8 cellular contexts compared by ENCODE assay signal in the genomic region with DNA sequence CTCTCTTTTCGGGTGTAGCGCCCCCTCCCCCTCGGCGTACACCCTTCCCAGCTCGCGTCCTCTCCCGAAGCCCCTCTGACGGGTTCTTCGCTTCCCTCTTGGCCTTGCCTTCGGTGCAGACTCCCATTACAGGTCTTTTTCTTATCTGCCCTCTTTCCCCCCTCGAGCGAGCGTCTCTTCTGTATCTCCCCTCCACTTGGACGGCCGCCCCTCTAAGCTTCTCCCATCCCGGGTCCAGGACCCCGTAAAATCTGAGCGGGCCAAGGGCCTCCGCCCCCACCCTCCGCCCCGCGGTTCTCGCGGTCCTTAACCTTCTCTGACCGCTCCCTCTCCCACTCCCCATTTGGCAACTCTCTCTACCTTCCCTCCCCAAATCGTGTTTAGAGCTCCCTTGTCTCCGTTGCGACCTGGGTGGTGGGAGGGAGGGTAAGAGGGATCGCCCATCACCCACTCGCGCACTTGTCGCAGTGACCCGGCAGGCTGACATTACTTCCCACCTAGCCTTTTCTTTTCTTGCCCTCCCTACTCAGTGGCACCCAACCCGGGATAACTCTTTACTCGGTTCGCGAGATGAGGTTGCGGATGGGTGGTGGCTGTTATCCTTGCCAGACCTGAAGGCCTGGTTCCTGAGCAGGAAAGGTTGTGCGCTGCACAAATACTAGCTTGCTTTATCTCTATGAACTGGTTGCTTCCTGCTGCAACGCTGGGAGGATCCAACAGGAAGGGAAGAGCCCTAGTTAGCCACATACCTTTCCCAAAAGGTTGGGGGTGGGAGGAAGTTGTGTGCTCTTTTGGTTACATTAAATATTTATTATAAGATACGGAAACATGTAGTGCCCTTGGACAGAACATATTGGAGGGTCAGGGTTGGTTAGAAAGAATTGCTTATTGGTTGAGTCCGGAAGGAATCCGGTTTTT. TPM values are rescaled to one million over a fixed set of nuclear protein-coding genes. Genes with fewer than 3 reads are reported as not detected.
DNase-seq lines count a peak whose midpoint lies in the region; ATAC-seq, FAIRE-seq and TF ChIP-seq lines count a peak whose summit lies in the region.

No MANE protein-coding gene starts in this region.

- peaks cover 28% of the 10 kb centered on the region for H3K36me3 Mint-ChIP-seq in activated CD4-positive, alpha-beta T cell treated with anti-CD3 and anti-CD28 coated beads, Interleukin-2, amount 10 ng/mL, durations not matched to agents 24 days and 14 days (ENCODE audit: low read depth)

- H3K9me3 ChIP-seq in A549 (no peaks in the 10 kb centered on the region), muscle layer of colon (ENCODE audit: low read length) (no peaks in the 10 kb centered on the region), upper lobe of left lung (no peaks in the 10 kb centered on the region)

- peak overlapping the region; percentile 86 for H3K4me3 ChIP-seq in A549
- H3K4me3 ChIP-seq in GM12865 (ENCODE audit: low read depth, low read length), result peak overlapping the region; percentile 94
- H3K4me3 ChIP-seq in muscle layer of colon (ENCODE audit: low read depth in 1 of 2, low read length in 2 of 2), result peak overlapping the region; percentile 97 to 99
- H3K4me3 ChIP-seq in upper lobe of left lung, result peak overlapping the region; percentile 77 to 97 (median 92)

- H3K36me3 ChIP-seq in muscle layer of colon (ENCODE audit: insufficient read depth, low read length) (peaks cover 7% of the 10 kb centered on the region), upper lobe of left lung (peaks cover 0 to 11% (median 9%) of the 10 kb centered on the region in 4 donors)

- H3K4me1 ChIP-seq in A549, result peaks cover 26% of the 10 kb centered on the region
- peaks cover 6% of the 10 kb centered on the region for H3K4me1 ChIP-seq in muscle layer of colon (ENCODE audit: insufficient read depth, low read length)
- H3K4me1 ChIP-seq in upper lobe of left lung, result peaks cover 2 to 42% (median 28%) of the 10 kb centered on the region in 4 donors

- DNase-seq in A549 (ENCODE audit: low read depth in 1 of 2, low spot score in 1 of 2), result peak in 1 of 2 experiments; percentile 65
- DNase-seq in GM12865 (ENCODE audit: low read depth), result peak; percentile 41
- DNase-seq in NCI-H1105 (lab: John Stamatoyannopoulos, UW), result peak; percentile 37
- peak; percentile 81 for DNase-seq in activated CD4-positive, alpha-beta T cell treated with anti-CD3 and anti-CD28 coated beads, Interleukin-2, amount 10 ng/mL, durations not matched to agents 24 days and 14 days
- DNase-seq in upper lobe of left lung, result peak; percentile 66 to 85
- DNase-seq in NCI-H1048 (lab: John Stamatoyannopoulos, UW), result no peak

- peak overlapping the region; percentile 100 for H3K4me3 Mint-ChIP-seq in activated CD4-positive, alpha-beta T cell treated with anti-CD3 and anti-CD28 coated beads, Interleukin-2, amount 10 ng/mL, durations not matched to agents 24 days and 14 days

- peak; percentile 49 to 52 for ATAC-seq in A549
- peak; percentile 74 for ATAC-seq in esophagus mucosa
- ATAC-seq in upper lobe of left lung (ENCODE audit: low FRiP score in 2 of 2), result peak; percentile 7 to 68

- peak overlapping the region; percentile 92 for H3K9ac ChIP-seq in muscle layer of colon (ENCODE audit: low read length)

- peak overlapping the region; percentile 89 for H3K4me2 ChIP-seq in A549

- TF ChIP-seq EP300 in A549 (IDR thresholded peaks at IDR 0.05) (no peak), upper lobe of left lung (IDR thresholded peaks at IDR 0.05) (peak in 2 of 4 donors; percentile 68 to 76)

- H3K27me3 ChIP-seq in muscle layer of colon (ENCODE audit: control insufficient read depth in 1 of 2, insufficient read depth in 2 of 2, low read length in 2 of 2) (no peaks in the 10 kb centered on the region), upper lobe of left lung (no peaks in the 10 kb centered on the region)

- peaks cover 32% of the 10 kb centered on the region for H3K4me1 Mint-ChIP-seq in activated CD4-positive, alpha-beta T cell treated with anti-CD3 and anti-CD28 coated beads, Interleukin-2, amount 10 ng/mL, durations not matched to agents 24 days and 14 days

- CTCF ChIA-PET in A549 (lab: Yijun Ruan, JAX), result interaction anchor here (0.7 to 6.3 kb wide), 21 partner anchors 8 to 518 kb away, joined by 3 to 80 read pairs (median 7); partner anchors contain the start of gene INTS14

- peak overlapping the region; percentile 99 for H3K27ac Mint-ChIP-seq in activated CD4-positive, alpha-beta T cell treated with anti-CD3 and anti-CD28 coated beads, Interleukin-2, amount 10 ng/mL, durations not matched to agents 24 days and 14 days

- H3K27me3 Mint-ChIP-seq in activated CD4-positive, alpha-beta T cell treated with anti-CD3 and anti-CD28 coated beads, Interleukin-2, amount 10 ng/mL, durations not matched to agents 24 days and 14 days, result peaks cover 4% of the 10 kb centered on the region

- no peak for FAIRE-seq in A549 (lab: Jason Lieb, UNC)

- POLR2A ChIA-PET in A549 (lab: Yijun Ruan, JAX), result interaction anchor here (0.5 to 3.6 kb wide), 42 partner anchors 8 to 614 kb away, joined by 3 to 62 read pairs (median 4); partner anchors contain the start of genes DENND4A, DIS3L, HACD3 and INTS14

- no peak for TF ChIP-seq POLR2A in A549 (IDR thresholded peaks at IDR 0.05; ENCODE audit: low read length)
- TF ChIP-seq POLR2A in upper lobe of left lung (IDR thresholded peaks at IDR 0.05), result peak in 2 of 4 donors; percentile 38

- H3K9me3 Mint-ChIP-seq in activated CD4-positive, alpha-beta T cell treated with anti-CD3 and anti-CD28 coated beads, Interleukin-2, amount 10 ng/mL, durations not matched to agents 24 days and 14 days, result no peaks in the 10 kb centered on the region

- TF ChIP-seq CTCF in A549 (IDR thresholded peaks at IDR 0.05) (no peak), GM12865 (IDR thresholded peaks at IDR 0.05; ENCODE audit: insufficient read depth, low read depth, low read length, missing control alignments) (no peak), upper lobe of left lung (IDR thresholded peaks at IDR 0.05) (no peak)

- 1% methylated on average over 43 of the region's 43 CpGs for WGBS in A549 (ENCODE audit: missing lambda C conversion rate)
- 1 to 2% methylated on average over 43 of the region's 43 CpGs for WGBS in upper lobe of left lung, 2 donors

- intact Hi-C loops in activated CD4-positive, alpha-beta T cell treated with anti-CD3 and anti-CD28 coated beads, Interleukin-2, amount 10 ng/mL, durations not matched to agents 24 days and 14 days (cut with micrococcal nuclease), result loop anchor here (1.0 to 10.0 kb wide), 7 partner anchors 17 to 425 kb away; partner anchors contain the start of genes DENND4A, DIS3L and INTS14

- H3K27ac ChIP-seq in A549 (peak overlapping the region; percentile 91 to 94), muscle layer of colon (ENCODE audit: low read depth, low read length) (peak overlapping the region; percentile 98), upper lobe of left lung (peak overlapping the region; percentile 94 to 98 (median 96))

- no peak for TF ChIP-seq RAD21 in A549 (conservative IDR thresholded peaks at IDR 0.05 in 1 of 2, IDR thresholded peaks at IDR 0.05 in 1 of 2)

TF ChIP-seq in A549, 52 proteins besides CTCF, POLR2A, EP300 and RAD21:
- peak; percentile 15; the same call in 1 of the 2 replicates for TF ChIP-seq EHF (CRISPR knock-in tag; IDR thresholded peaks at IDR 0.05)
- TF ChIP-seq CBX8 (IDR thresholded peaks at IDR 0.05), result no peak

RNA-seq across cellular contexts. Expression of gene RAB11A, which starts 0.9 kb away (rescaled TPM):
- polyA plus RNA-seq in A549 (2011; rRNA removed) (527 and 551 TPM in 2 replicates), A549 (2017; fragmentation: RNase III; extraction: RNeasy Plus Mini Kit Qiagen cat#74134 plus additional on column Dnase treatment) (306 to 335 TPM (median 316 TPM) in 3 replicates)
- 261 and 300 TPM in 2 replicates for polyA plus RNA-seq in A549 (2012; cell fraction: cytosol; rRNA removed)
- 125 and 150 TPM in 2 replicates for polyA plus RNA-seq in A549 (2012; cell fraction: nucleus; rRNA removed)
- 84.0 and 108 TPM in 2 replicates for polyA minus RNA-seq in A549 (2011; rRNA and poly(A)+ RNA removed)
- 163 TPM in 2 replicates for total RNA-seq in activated CD4-positive, alpha-beta T cell treated with anti-CD3 and anti-CD28 coated beads, Interleukin-2, amount 10 ng/mL, durations not matched to agents 24 days and 14 days
- total RNA-seq in esophagus mucosa (458 TPM), upper lobe of left lung (100 to 1,000 TPM in 5 of 6 donors, 10 to 100 TPM in 1; 15.7 to 205 (median 144) TPM)
